In the genomic region with DNA sequence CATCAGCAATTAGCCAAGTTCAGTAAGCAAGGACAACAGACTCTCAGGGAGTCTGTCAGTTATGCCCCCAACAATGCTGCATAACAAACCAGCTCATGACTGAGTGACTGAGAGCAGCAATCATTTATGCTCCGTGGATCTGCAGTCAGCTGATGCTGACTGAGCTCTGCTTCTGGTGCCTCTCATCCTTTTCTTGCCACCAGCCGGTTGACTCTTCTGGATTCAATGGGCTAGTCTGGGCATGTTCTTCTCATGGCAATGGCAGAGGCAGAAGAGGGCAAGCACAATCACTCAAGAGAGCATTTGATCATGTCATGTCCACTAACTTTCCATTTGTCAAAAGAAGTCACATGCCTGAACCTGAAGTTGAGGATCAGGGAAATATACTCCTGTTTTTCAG, we compare ENCODE assay signal across 21 cellular contexts.
"Had no signal": no experiment of that assay in that cellular context is flagged by ENCODE, and none has a peak within 500 bp of the region (broad histone marks: within the 10 kb centered on the region; RNA-seq: fewer than 3 reads in every experiment).

No MANE protein-coding gene starts in this region.

- H3K27me3 ChIP-seq: brain microvascular endothelial cell, upper lobe of right lung had no signal

- H3K36me3 ChIP-seq: brain microvascular endothelial cell, left ventricle myocardium inferior, prostate gland, upper lobe of right lung had no signal

- ATAC-seq: activated CD8-positive, alpha-beta T cell treated with anti-CD3 and anti-CD28 coated beads for 36 hours; activated T-helper 17 cell treated with anti-CD3 and anti-CD28 coated beads, Interleukin-2, amount 50 U/mL, for 72 hours; mucosa of descending colon; right cardiac atrium; stimulated activated naive CD8-positive, alpha-beta T cell treated with anti-CD3 and anti-CD28 coated beads, Interleukin-15, amount 100 ng/mL, for 72 hours; upper lobe of right lung had no signal

- H3K4me1 ChIP-seq: prostate gland, upper lobe of right lung had no signal

- H3K9me3 ChIP-seq: mucosa of descending colon, prostate gland, upper lobe of right lung had no signal

- DNase-seq: activated CD4-positive, alpha-beta T cell treated with anti-CD3 and anti-CD28 coated beads, Interleukin-2, amount 10 ng/mL, durations not matched to agents 24 days and 14 days; activated CD8-positive, alpha-beta T cell treated with anti-CD3 and anti-CD28 coated beads for 36 hours; activated naive CD4-positive, alpha-beta T cell; activated naive CD8-positive, alpha-beta T cell treated with anti-CD3 and anti-CD28 coated beads for 36 hours; activated T-cell treated with anti-CD3 and anti-CD28 coated beads, Interleukin-2, amount 50 U/mL, for 1 hour; amniotic stem cell; brain microvascular endothelial cell; foreskin melanocyte; head of caudate nucleus; kidney; left ventricle myocardium inferior; mucosa of descending colon; naive B cell; right cardiac atrium; stimulated activated naive CD8-positive, alpha-beta T cell treated with anti-CD3 and anti-CD28 coated beads, Interleukin-15, amount 100 ng/mL, for 72 hours; T-helper 1 cell; T-helper 9 cell; upper lobe of right lung had no signal

- H3K4me3 ChIP-seq: coronary artery, left ventricle myocardium inferior, mucosa of descending colon, prostate gland, upper lobe of right lung had no signal

- H3K27ac ChIP-seq: brain microvascular endothelial cell, coronary artery, left ventricle myocardium inferior, prostate gland, upper lobe of right lung had no signal
